Comparison of ENCODE assay signal across 21 cellular contexts in the genomic region with DNA sequence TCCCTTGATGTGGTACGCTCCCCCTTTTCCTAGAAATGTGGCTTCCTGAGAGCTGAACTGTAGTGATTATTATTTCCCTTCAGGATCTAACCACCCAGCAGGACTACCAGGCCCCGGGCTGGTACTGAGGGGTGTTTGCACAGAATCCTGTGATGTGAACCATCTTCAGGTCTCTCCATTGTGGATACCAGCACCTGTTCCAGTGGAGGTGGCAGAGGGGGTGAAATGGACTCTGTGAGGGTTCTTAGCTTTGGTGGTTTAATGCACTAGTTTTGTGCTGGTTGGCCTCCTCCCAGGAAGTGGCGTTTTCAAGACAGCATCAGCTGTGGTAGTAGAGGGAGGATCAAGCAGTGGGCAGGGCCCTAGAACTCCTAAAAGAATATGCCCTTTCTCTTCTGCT. TPM values are rescaled to one million over a fixed set of nuclear protein-coding genes. Genes with fewer than 3 reads are reported as not detected.
DNase-seq lines count a peak whose midpoint lies in the region; ATAC-seq and TF ChIP-seq lines count a peak whose summit lies in the region.
"Had no signal": no experiment of that assay in that cellular context is flagged by ENCODE, and none has a peak within 500 bp of the region (broad histone marks: within the 10 kb centered on the region; RNA-seq: fewer than 3 reads in every experiment).

No MANE protein-coding gene starts in this region.

- ATAC-seq in activated CD8-positive, alpha-beta memory T cell treated with anti-CD3 and anti-CD28 coated beads, Interleukin-2, amount 10 ng/mL, durations not matched to agents 7 days and 5 days: no peak

- in situ Hi-C loops in HAP-1 (cut with MboI; ENCODE audit: low sequenced_read_pairs): loop anchor here (25.0 kb wide), 1 partner anchor 520 kb away; a partner anchor contains a TSS

- H2BK5ac ChIP-seq in trophoblast cell (ENCODE audit: low read depth, low read length, poor library complexity): no peak overlapping the region

- peak; percentile 23 for DNase-seq in activated CD8-positive, alpha-beta memory T cell treated with anti-CD3 and anti-CD28 coated beads, Interleukin-2, amount 50 U/mL, for 48 hours
- DNase-seq in activated CD8-positive, alpha-beta memory T cell treated with anti-CD3 and anti-CD28 coated beads, Interleukin-2, amount 10 ng/mL, durations not matched to agents 7 days and 5 days: no peak
- DNase-seq in HFFc6 (no peak), trophoblast cell (no peak), NCI-H510A (lab: John Stamatoyannopoulos, UW) (no peak), HAP-1 (ENCODE audit: low spot score in 2 of 2) (no peak), AG08395 (ENCODE audit: low spot score) (no peak)
- DNase-seq: 8988T; ACHN; CD4-positive, alpha-beta T cell; H9; KG1; MM.1S; NCI-H2029; NCI-H2227 treated with DMSO at 0.1 percent for 48 hours; RPMI8226 had no signal

- no peaks in the 10 kb centered on the region for H3K36me3 ChIP-seq in esophagus (ENCODE audit: control insufficient read depth in 2 of 2, insufficient read depth in 2 of 2, low read length in 1 of 2)
- no peaks in the 10 kb centered on the region for H3K36me3 ChIP-seq in trophoblast cell (ENCODE audit: control insufficient read depth in 1 of 2, insufficient read depth in 2 of 2, low read length in 2 of 2)
- H3K36me3 ChIP-seq in HAP-1 (replicated peaks): no peaks in the 10 kb centered on the region

- H3K4me1 ChIP-seq in esophagus (ENCODE audit: control insufficient read depth in 2 of 2, insufficient read depth in 2 of 2, low read length in 1 of 2): peaks cover 0 to 10% of the 10 kb centered on the region in 2 donors
- H3K4me1 ChIP-seq in trophoblast cell (ENCODE audit: control insufficient read depth in 1 of 2, insufficient read depth in 2 of 2, low read length in 2 of 2): peaks cover 4 to 6% of the 10 kb centered on the region in 2 experiments
- peaks cover 16% of the 10 kb centered on the region for H3K4me1 ChIP-seq in HAP-1

- H3K27me3 Mint-ChIP-seq in activated CD8-positive, alpha-beta memory T cell treated with anti-CD3 and anti-CD28 coated beads, Interleukin-2, amount 10 ng/mL, durations not matched to agents 7 days and 5 days: peaks cover 72% of the 10 kb centered on the region
- H3K27me3 Mint-ChIP-seq in HFFc6 (ENCODE audit: insufficient read depth): peaks cover 4% of the 10 kb centered on the region

- H2AK5ac ChIP-seq in trophoblast cell (ENCODE audit: low read length): no peak overlapping the region

- H3K4me1 Mint-ChIP-seq in activated CD8-positive, alpha-beta memory T cell treated with anti-CD3 and anti-CD28 coated beads, Interleukin-2, amount 10 ng/mL, durations not matched to agents 7 days and 5 days: peaks cover 11% of the 10 kb centered on the region
- H3K4me1 Mint-ChIP-seq in HFFc6 (ENCODE audit: low read depth): peaks cover 55% of the 10 kb centered on the region

- no peak overlapping the region for H3K23ac ChIP-seq in trophoblast cell (ENCODE audit: low read length)

- no peak overlapping the region for H3K14ac ChIP-seq in trophoblast cell (ENCODE audit: low read length)

- no peak overlapping the region for H3K4me3 Mint-ChIP-seq in activated CD8-positive, alpha-beta memory T cell treated with anti-CD3 and anti-CD28 coated beads, Interleukin-2, amount 10 ng/mL, durations not matched to agents 7 days and 5 days
- no peak overlapping the region for H3K4me3 Mint-ChIP-seq in HFFc6
- H3K4me3 Mint-ChIP-seq: CD4-positive, alpha-beta T cell; H9 had no signal

- H3K79me2 ChIP-seq in trophoblast cell (ENCODE audit: control insufficient read depth, insufficient read depth, low read length, poor library complexity): no peaks in the 10 kb centered on the region

- no peak for TF ChIP-seq CTCF in HFFc6 (IDR thresholded peaks at IDR 0.05)

- no peaks in the 10 kb centered on the region for H3K9me3 Mint-ChIP-seq in activated CD8-positive, alpha-beta memory T cell treated with anti-CD3 and anti-CD28 coated beads, Interleukin-2, amount 10 ng/mL, durations not matched to agents 7 days and 5 days (ENCODE audit: low read depth)
- H3K9me3 Mint-ChIP-seq in HFFc6: peaks cover 13% of the 10 kb centered on the region

- peak overlapping the region; percentile 27 for H2BK12ac ChIP-seq in trophoblast cell (ENCODE audit: low read length)

- no peak overlapping the region for H3K4me3 ChIP-seq in esophagus (ENCODE audit: low read depth in 1 of 2, low read length in 2 of 2)
- H3K4me3 ChIP-seq in trophoblast cell (ENCODE audit: low read depth, low read length): no peak overlapping the region
- no peak overlapping the region for H3K4me3 ChIP-seq in HAP-1

- H3K9me3 ChIP-seq in esophagus (ENCODE audit: control insufficient read depth in 2 of 2, insufficient read depth in 1 of 2, low read depth in 1 of 2, low read length in 1 of 2): no peaks in the 10 kb centered on the region
- H3K9me3 ChIP-seq in trophoblast cell (ENCODE audit: insufficient read depth, low read depth, low read length): no peaks in the 10 kb centered on the region
- peaks cover 5% of the 10 kb centered on the region; the same call in 1 of the 2 replicates for H3K9me3 ChIP-seq in HAP-1

- H4K12ac ChIP-seq in trophoblast cell (ENCODE audit: low read depth, low read length): no peak overlapping the region

- H3K27ac ChIP-seq in esophagus (ENCODE audit: low read depth in 2 of 2, low read length in 1 of 2) (peak overlapping the region; percentile 24 to 85), trophoblast cell (ENCODE audit: low read depth, low read length) (no peak overlapping the region)

- no peak overlapping the region for H3K18ac ChIP-seq in trophoblast cell (ENCODE audit: low read length)

- no peak overlapping the region for H3K9ac ChIP-seq in trophoblast cell (ENCODE audit: low read length)

- H3K36me3 Mint-ChIP-seq in activated CD8-positive, alpha-beta memory T cell treated with anti-CD3 and anti-CD28 coated beads, Interleukin-2, amount 10 ng/mL, durations not matched to agents 7 days and 5 days: peaks cover 2% of the 10 kb centered on the region
- peaks cover 38% of the 10 kb centered on the region for H3K36me3 Mint-ChIP-seq in HFFc6 (ENCODE audit: low read depth)

- no peak overlapping the region for H3K4ac ChIP-seq in trophoblast cell (ENCODE audit: low read depth, low read length)

- H3K27me3 ChIP-seq in esophagus (ENCODE audit: control insufficient read depth in 1 of 2, insufficient read depth in 2 of 2, low read length in 2 of 2): no peaks in the 10 kb centered on the region
- no peaks in the 10 kb centered on the region for H3K27me3 ChIP-seq in trophoblast cell (ENCODE audit: insufficient read depth, low read length)
- no peaks in the 10 kb centered on the region; the same call in none of the 2 replicates for H3K27me3 ChIP-seq in HAP-1 (ENCODE audit: low read depth)

- CTCF ChIA-PET in activated CD8-positive, alpha-beta memory T cell treated with anti-CD3 and anti-CD28 coated beads, Interleukin-2, amount 10 ng/mL, durations not matched to agents 7 days and 5 days (lab: Charles Lee): no interaction called here

- H3K27ac Mint-ChIP-seq in activated CD8-positive, alpha-beta memory T cell treated with anti-CD3 and anti-CD28 coated beads, Interleukin-2, amount 10 ng/mL, durations not matched to agents 7 days and 5 days: no peak overlapping the region
- H3K27ac Mint-ChIP-seq in HFFc6: peak overlapping the region; percentile 18; the same call in 1 of the 2 replicates
- H3K27ac Mint-ChIP-seq: CD4-positive, alpha-beta T cell; H9 had no signal

- H4K91ac ChIP-seq in trophoblast cell (ENCODE audit: low read depth, low read length): no peak overlapping the region

- no peak overlapping the region for H4K8ac ChIP-seq in trophoblast cell (ENCODE audit: low read depth, low read length)

- no peak overlapping the region for H3K4me2 ChIP-seq in trophoblast cell (ENCODE audit: low read length)

- WGBS in esophagus, 2 donors: 79 to 82% methylated on average over 3 of the region's 3 CpGs
- WGBS in trophoblast cell (ENCODE audit: extremely low coverage, insufficient coverage, insufficient read length): no CpG with 5 or more reads among the region's 3 CpGs

- no peak overlapping the region for H2BK120ac ChIP-seq in trophoblast cell (ENCODE audit: insufficient read depth, low read length, poor library complexity)

- H3K79me1 ChIP-seq in trophoblast cell (ENCODE audit: low read length): no peaks in the 10 kb centered on the region

- H2AFZ ChIP-seq in trophoblast cell (ENCODE audit: insufficient read depth, low read length, poor library complexity): no peak overlapping the region

RNA-seq across cellular contexts. Expression of a gene that starts 18.6 kb away (rescaled TPM):
- total RNA-seq in activated CD8-positive, alpha-beta memory T cell treated with anti-CD3 and anti-CD28 coated beads, Interleukin-2, amount 10 ng/mL, durations not matched to agents 7 days and 5 days: not detected
- under 1 TPM in 4 of 6 experiments, not detected in 2; 0.59 to 0.65 (median 0.60) TPM for total RNA-seq in HFFc6 (2021; fragmentation: NEBNext Ultra II Directional; extraction: Animal tissue kit (Norgen Biotek cat#: 25700))
- under 1 TPM; 0.21 to 0.51 TPM for polyA plus RNA-seq in esophagus
- polyA plus RNA-seq in trophoblast cell (2013): 0.11 and 0.12 TPM in 2 replicates
- total RNA-seq: Daoy, G401, H9, NCI-H460 had no signal
- polyA plus RNA-seq: BJ had no signal

RNA-seq across cellular contexts. Expression of a gene that starts 54.2 kb away (rescaled TPM):
- 10 to 100 TPM; 54.1 to 70.5 TPM for total RNA-seq in activated CD8-positive, alpha-beta memory T cell treated with anti-CD3 and anti-CD28 coated beads, Interleukin-2, amount 10 ng/mL, durations not matched to agents 7 days and 5 days
- total RNA-seq in HFFc6 (2021; fragmentation: NEBNext Ultra II Directional; extraction: Animal tissue kit (Norgen Biotek cat#: 25700)): 1,000 to 10,000 TPM; 1,095 to 1,408 (median 1,232) TPM
- 100 to 1,000 TPM; 328 to 334 TPM for polyA plus RNA-seq in esophagus
- polyA plus RNA-seq in trophoblast cell (2013): 205 and 208 TPM in 2 replicates

Comparison
In these comparisons a context has a peak if more than half of its experiments do, and no peak if none do; other contexts are left out.
1. RNA of a gene that starts 54.2 kb away (total RNA-seq): 1,095 to 1,408 TPM in HFFc6; 54.1 to 70.5 TPM in activated CD8-positive, alpha-beta memory T cell treated with anti-CD3 and anti-CD28 coated beads, Interleukin-2, amount 10 ng/mL, durations not matched to agents 7 days and 5 days; every median in the first group is over 10 times any median in the second.